Comparison of ENCODE assay signal across 8 cellular contexts in the genomic region with DNA sequence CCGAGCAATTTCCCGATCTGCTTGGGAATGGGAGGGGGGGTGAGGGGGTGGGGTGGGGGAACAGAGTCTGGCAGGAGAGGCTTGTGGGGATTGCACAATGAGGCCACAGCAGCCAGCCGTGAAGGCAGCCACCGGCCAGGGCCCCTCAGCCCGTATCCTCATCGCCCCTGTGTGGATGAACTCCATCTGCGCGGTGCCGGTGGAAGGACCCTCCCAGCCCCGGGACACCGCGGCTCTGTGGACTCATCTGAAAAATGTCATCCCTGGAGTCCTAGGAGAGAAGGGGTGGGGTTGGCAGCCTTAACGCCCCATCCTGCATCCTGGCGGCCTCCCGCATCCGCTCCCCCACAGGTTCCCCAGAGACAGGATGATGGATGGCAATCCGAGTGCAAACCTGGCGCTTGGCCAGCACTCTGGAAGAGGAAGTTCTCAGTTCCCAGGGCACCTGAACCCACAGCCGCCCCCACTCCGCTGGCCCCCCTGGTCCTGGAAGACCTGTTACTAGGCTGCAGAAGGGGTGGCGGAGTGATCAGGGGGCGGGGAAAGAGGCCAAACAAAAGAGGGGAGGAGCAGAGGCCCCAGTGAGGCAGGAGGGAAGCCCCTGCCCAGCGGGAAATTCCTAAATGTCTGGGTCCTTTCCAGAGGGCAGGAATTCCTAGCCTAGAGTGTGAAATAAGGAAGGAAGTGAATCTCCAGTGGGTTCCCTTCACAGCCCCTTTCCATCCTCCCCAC. TPM values are rescaled to one million over a fixed set of nuclear protein-coding genes. Genes with fewer than 3 reads are reported as not detected.
DNase-seq lines count a peak whose midpoint lies in the region; ATAC-seq and TF ChIP-seq lines count a peak whose summit lies in the region.

No MANE protein-coding gene starts in this region.

- intact Hi-C loops in mucosa of descending colon (cut with DNase I, micrococcal nuclease), result no loop called here

- H3K79me2 ChIP-seq in ACC112 (ENCODE audit: control insufficient read depth, insufficient read depth, low read length, unreplicated experiment), result peaks cover 27% of the 10 kb centered on the region

- H3K27me3 Mint-ChIP-seq in endothelial cell (ENCODE audit: unreplicated experiment), result no peaks in the 10 kb centered on the region

- DNase-seq in NOMO-1 treated with dmso at 0.1 percent for 144 hours (lab: John Stamatoyannopoulos, UW; ENCODE audit: unreplicated experiment) (peak; percentile 72), endothelial cell (ENCODE audit: low spot score) (peak; percentile 79), mucosa of descending colon (peak; percentile 81 to 91 (median 81)), cerebellar nuclear complex (lab: John Stamatoyannopoulos, UW) (no peak), epidermal melanocyte (ENCODE audit: insufficient read length, low spot score) (no peak)
- DNase-seq in activated CD8-positive, alpha-beta memory T cell treated with anti-CD3 and anti-CD28 coated beads for 24 hours, result no peak

- H3K4me1 ChIP-seq in ACC112 (ENCODE audit: control insufficient read depth, insufficient read depth, low read length, unreplicated experiment) (peaks cover 49% of the 10 kb centered on the region), HUES48 (ENCODE audit: control insufficient read depth, insufficient read depth, low read length) (peaks cover 22% of the 10 kb centered on the region), mucosa of descending colon (ENCODE audit: low read depth) (peaks cover 41% of the 10 kb centered on the region)

- peaks cover 3% of the 10 kb centered on the region for H3K36me3 Mint-ChIP-seq in endothelial cell (ENCODE audit: low read depth, unreplicated experiment)

- peaks cover 28% of the 10 kb centered on the region for H3K4me1 Mint-ChIP-seq in endothelial cell (ENCODE audit: unreplicated experiment)

- no peak overlapping the region for H3K9ac ChIP-seq in HUES48 (ENCODE audit: low read depth, low read length)

- peak overlapping the region; percentile 69 for H3K4me3 Mint-ChIP-seq in endothelial cell (ENCODE audit: unreplicated experiment)

- H3K4me3 ChIP-seq in ACC112 (ENCODE audit: low read depth, low read length) (peak overlapping the region; percentile 88), HUES48 (ENCODE audit: low read depth, low read length) (no peak overlapping the region; the same call in 1 of the 2 replicates), mucosa of descending colon (no peak overlapping the region)

- H3K27ac ChIP-seq in ACC112 (ENCODE audit: low read depth, low read length) (peak overlapping the region; percentile 63), HUES48 (ENCODE audit: low read depth, low read length) (peak overlapping the region; percentile 74)

- TF ChIP-seq CTCF in endothelial cell (IDR thresholded peaks at IDR 0.05; ENCODE audit: unreplicated experiment), result no peak
- TF ChIP-seq CTCF in mucosa of descending colon (IDR thresholded peaks at IDR 0.05), result no peak

- H3K9me3 Mint-ChIP-seq in endothelial cell (ENCODE audit: unreplicated experiment), result no peaks in the 10 kb centered on the region

- peak; percentile 27 for ATAC-seq in mucosa of descending colon

- H3K9me3 ChIP-seq in HUES48 (ENCODE audit: control insufficient read depth, insufficient read depth, low read length), result no peaks in the 10 kb centered on the region
- H3K9me3 ChIP-seq in mucosa of descending colon, result no peaks in the 10 kb centered on the region

- peak overlapping the region; percentile 88 for H3K27ac Mint-ChIP-seq in endothelial cell (ENCODE audit: unreplicated experiment)

- H3K27me3 ChIP-seq in ACC112 (ENCODE audit: insufficient read depth, low read length), result no peaks in the 10 kb centered on the region
- peaks cover 53% of the 10 kb centered on the region for H3K27me3 ChIP-seq in HUES48 (ENCODE audit: control insufficient read depth, insufficient read depth, low read length)

- no peak overlapping the region for H2AFZ ChIP-seq in ACC112 (ENCODE audit: low read length, unreplicated experiment)

- H3K36me3 ChIP-seq in ACC112 (ENCODE audit: insufficient read depth, low read length) (no peaks in the 10 kb centered on the region), HUES48 (ENCODE audit: control insufficient read depth, insufficient read depth, low read length) (no peaks in the 10 kb centered on the region), mucosa of descending colon (ENCODE audit: low read depth) (no peaks in the 10 kb centered on the region)

RNA-seq across cellular contexts. Expression of a gene that starts 1.2 kb away (rescaled TPM):
- total RNA-seq in endothelial cell (ENCODE audit: unreplicated experiment) (163 TPM), mucosa of descending colon (10 to 100 TPM; 22.0 to 67.4 (median 40.2) TPM)

RNA-seq across cellular contexts. Expression of a gene that starts 27.5 kb away (rescaled TPM):
- not detected for total RNA-seq in endothelial cell (ENCODE audit: unreplicated experiment)
- total RNA-seq in mucosa of descending colon, result 10 to 100 TPM; 16.7 to 29.1 (median 26.1) TPM

RNA-seq across cellular contexts. Expression of a gene that starts 38.0 kb away (rescaled TPM):
- total RNA-seq in endothelial cell (ENCODE audit: unreplicated experiment) (not detected), mucosa of descending colon (not detected)

Comparison
In these comparisons a context has a peak if more than half of its experiments do, and no peak if none do; other contexts are left out.
1. DNase-seq: peak in NOMO-1 treated with dmso at 0.1 percent for 144 hours (single experiment), endothelial cell (single experiment) and mucosa of descending colon (3 of 3); none in activated CD8-positive, alpha-beta memory T cell treated with anti-CD3 and anti-CD28 coated beads for 24 hours (single experiment), cerebellar nuclear complex (0 of 2) and epidermal melanocyte (single experiment).
2. RNA of a gene that starts 27.5 kb away (total RNA-seq): 16.7 to 29.1 TPM in mucosa of descending colon; not detected in endothelial cell (single experiment); every median in the first group is over 10 times any median in the second.